In genomic region chr22:28894793-28895192, GRCh38 we compare ENCODE assay signal across 1 cellular context.
TF ChIP-seq lines count a peak whose summit lies in the region.

No MANE protein-coding gene starts in this region.

TF ChIP-seq in WTC11, 78 proteins besides CTCF, POLR2A, EP300 and RAD21 (continued from another document):
- TF ChIP-seq IRF1 (CRISPR knock-in tag; IDR thresholded peaks at IDR 0.05) = no peak
